4 cellular contexts compared by ENCODE assay signal in genomic region chr9:99427252-99427651, GRCh38.
"Had no signal": no experiment of that assay in that cellular context is flagged by ENCODE, and none has a peak within 500 bp of the region (broad histone marks: within the 10 kb centered on the region; RNA-seq: fewer than 3 reads in every experiment).

No MANE protein-coding gene starts in this region.

- FAIRE-seq: G401.6, GM18507 had no signal

- DNase-seq: GDM1, GF-D8 had no signal
